In the genomic region with DNA sequence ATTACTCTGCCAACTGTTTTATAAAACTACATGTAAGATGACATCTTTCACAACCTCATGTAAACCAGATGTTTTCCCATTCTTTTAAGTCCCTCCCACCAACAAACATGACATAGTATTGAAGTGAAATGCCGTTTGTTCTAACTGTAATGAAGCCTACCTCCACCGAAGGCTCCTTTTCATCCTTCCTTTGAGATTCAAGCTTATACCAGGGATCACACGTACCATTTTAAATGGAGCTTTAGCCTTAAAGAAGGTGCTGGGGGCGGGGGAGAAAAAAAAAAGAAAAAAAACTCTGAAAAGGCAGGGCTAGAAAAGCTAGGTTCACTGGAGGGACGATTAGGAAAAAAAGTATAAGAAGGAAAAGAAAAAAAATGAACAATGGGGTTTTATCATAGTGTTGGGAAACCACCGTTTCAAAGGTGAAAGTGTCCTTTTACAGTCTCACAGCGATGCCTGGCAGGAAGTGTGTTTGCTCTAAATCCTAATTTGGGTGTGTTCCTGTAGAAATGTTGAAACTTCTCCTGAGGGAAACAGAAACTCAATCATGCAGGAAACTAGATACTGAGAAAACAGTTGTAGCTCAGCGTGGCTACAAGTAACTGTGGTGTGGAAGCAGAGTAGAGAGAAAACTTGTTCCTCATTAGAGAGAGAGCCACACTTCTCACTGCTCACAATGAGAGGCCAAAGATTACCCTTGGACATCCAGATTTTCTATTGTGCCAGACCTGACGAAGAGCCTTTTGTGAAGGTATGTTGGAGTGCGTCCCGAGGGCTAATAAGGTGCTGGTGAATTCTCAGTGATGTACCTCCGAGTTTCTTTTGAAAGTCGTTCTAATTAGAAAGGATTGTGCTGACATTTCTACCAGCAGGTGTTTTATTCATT, we compare ENCODE assay signal across 8 cellular contexts.
DNase-seq lines count a peak whose midpoint lies in the region; ATAC-seq and TF ChIP-seq lines count a peak whose summit lies in the region.

No MANE protein-coding gene starts in this region.

- H3K36me3 Mint-ChIP-seq in memory B cell, result peaks cover 42% of the 10 kb centered on the region
- peaks cover 81% of the 10 kb centered on the region for H3K36me3 Mint-ChIP-seq in stimulated activated naive CD8-positive, alpha-beta T cell treated with anti-CD3 and anti-CD28 coated beads, Interleukin-15, Interleukin-2, amounts not matched to agents 100 ng/mL and 50 ng/mL, for 24 hours (ENCODE audit: low read depth)

- no peaks in the 10 kb centered on the region for H3K27me3 ChIP-seq in HUES48 (ENCODE audit: control insufficient read depth, insufficient read depth, low read length)

- H3K4me1 ChIP-seq in HUES48 (ENCODE audit: control insufficient read depth, insufficient read depth, low read length), result peaks cover 23% of the 10 kb centered on the region

- peaks cover 21% of the 10 kb centered on the region for H3K36me3 ChIP-seq in HUES48 (ENCODE audit: control insufficient read depth, insufficient read depth, low read length)

- H3K9me3 Mint-ChIP-seq in memory B cell, result no peaks in the 10 kb centered on the region
- no peaks in the 10 kb centered on the region for H3K9me3 Mint-ChIP-seq in stimulated activated naive CD8-positive, alpha-beta T cell treated with anti-CD3 and anti-CD28 coated beads, Interleukin-15, Interleukin-2, amounts not matched to agents 100 ng/mL and 50 ng/mL, for 24 hours

- no peak overlapping the region for H3K9ac ChIP-seq in HUES48 (ENCODE audit: low read depth, low read length)

- DNase-seq in GM04504 (ENCODE audit: low read depth) (peak; percentile 58), T follicular helper cell (ENCODE audit: low read depth) (peak; percentile 25), choroid plexus epithelial cell (ENCODE audit: low read depth) (peak; percentile 96), memory B cell (ENCODE audit: low spot score in 2 of 2) (peak; percentile 15 to 54), NAMALWA (ENCODE audit: low spot score) (no peak)

- no peaks in the 10 kb centered on the region for H3K9me3 ChIP-seq in HUES48 (ENCODE audit: control insufficient read depth, insufficient read depth, low read length)

- peak overlapping the region; percentile 95 for H3K27ac Mint-ChIP-seq in memory B cell
- peak overlapping the region; percentile 96 for H3K27ac Mint-ChIP-seq in stimulated activated naive CD8-positive, alpha-beta T cell treated with anti-CD3 and anti-CD28 coated beads, Interleukin-15, Interleukin-2, amounts not matched to agents 100 ng/mL and 50 ng/mL, for 24 hours

- ATAC-seq in GM21528 (IDR thresholded peaks at IDR 0.05; ENCODE audit: low FRiP score, unreplicated experiment), result peak; percentile 98
- ATAC-seq in memory B cell (ENCODE audit: low read depth), result peak; percentile 89

- TF ChIP-seq CTCF in choroid plexus epithelial cell (conservative IDR thresholded peaks at IDR 0.05; ENCODE audit: low read depth, low read length), result no peak

- peak overlapping the region; percentile 25; the same call in 1 of the 2 replicates for H3K4me3 ChIP-seq in HUES48 (ENCODE audit: low read depth, low read length)
- H3K4me3 ChIP-seq in choroid plexus epithelial cell (ENCODE audit: low read depth, low read length), result peak overlapping the region; percentile 45

- H3K4me1 Mint-ChIP-seq in memory B cell, result peaks cover 10% of the 10 kb centered on the region
- peaks cover 43% of the 10 kb centered on the region for H3K4me1 Mint-ChIP-seq in stimulated activated naive CD8-positive, alpha-beta T cell treated with anti-CD3 and anti-CD28 coated beads, Interleukin-15, Interleukin-2, amounts not matched to agents 100 ng/mL and 50 ng/mL, for 24 hours (ENCODE audit: low read depth)

- H3K27ac ChIP-seq in HUES48 (ENCODE audit: low read depth, low read length), result peak overlapping the region; percentile 68

- peak overlapping the region; percentile 73 for H3K4me3 Mint-ChIP-seq in memory B cell
- peak overlapping the region; percentile 92 for H3K4me3 Mint-ChIP-seq in stimulated activated naive CD8-positive, alpha-beta T cell treated with anti-CD3 and anti-CD28 coated beads, Interleukin-15, Interleukin-2, amounts not matched to agents 100 ng/mL and 50 ng/mL, for 24 hours

- H3K27me3 Mint-ChIP-seq in memory B cell, result no peaks in the 10 kb centered on the region
- no peaks in the 10 kb centered on the region for H3K27me3 Mint-ChIP-seq in stimulated activated naive CD8-positive, alpha-beta T cell treated with anti-CD3 and anti-CD28 coated beads, Interleukin-15, Interleukin-2, amounts not matched to agents 100 ng/mL and 50 ng/mL, for 24 hours
